Comparison of ENCODE assay signal across 14 cellular contexts in genomic region chr20:17749979-17750721, GRCh38. TPM values are rescaled to one million over a fixed set of nuclear protein-coding genes. Genes with fewer than 3 reads are reported as not detected.
A peak's percentile ranks its signal among the peaks of the same experiment; 100 is the strongest.
DNase-seq lines count a peak whose midpoint lies in the region; ATAC-seq and TF ChIP-seq lines count a peak whose summit lies in the region.
"Had no signal": no experiment of that assay in that cellular context is flagged by ENCODE, and none has a peak within 500 bp of the region (broad histone marks: within the 10 kb centered on the region; RNA-seq: fewer than 3 reads in every experiment).

No MANE protein-coding gene starts in this region.

- H4K20me1 ChIP-seq in neural progenitor cell (ENCODE audit: low read depth) = no peaks in the 10 kb centered on the region

- H3K27me3 ChIP-seq in heart left ventricle (no peaks in the 10 kb centered on the region), neural progenitor cell (no peaks in the 10 kb centered on the region), aorta (ENCODE audit: control insufficient read depth in 1 of 2, insufficient read depth in 2 of 2, low read length in 1 of 2) (no peaks in the 10 kb centered on the region)

- no peak overlapping the region for H3K4me3 ChIP-seq in heart left ventricle
- H3K4me3 ChIP-seq in neural progenitor cell = no peak overlapping the region
- no peak overlapping the region for H3K4me3 ChIP-seq in aorta (ENCODE audit: low read length in 2 of 2)
- H3K4me3 ChIP-seq: thoracic aorta had no signal

- peaks cover 14% of the 10 kb centered on the region for H3K27me3 Mint-ChIP-seq in neural progenitor cell (ENCODE audit: insufficient read depth, low read depth)
- H3K27me3 Mint-ChIP-seq in effector memory CD8-positive, alpha-beta T cell = peaks cover 30 to 52% of the 10 kb centered on the region in 2 donors

- intact Hi-C loops in heart left ventricle (cut with DNase I) (loop anchor here in 4 of 10 donors (2.0 to 10.0 kb wide), 5 partner anchors 65 to 147 kb away; partner anchors contain the start of gene RRBP1 (in 2 of the 4)), aorta (cut with DNase I) (no loop called here)

- H3K4me1 ChIP-seq in heart left ventricle (peaks cover 0 to 19% (median 10%) of the 10 kb centered on the region in 12 donors), neural progenitor cell (no peaks in the 10 kb centered on the region), aorta (ENCODE audit: control insufficient read depth in 1 of 2, insufficient read depth in 2 of 2, low read length in 2 of 2) (no peaks in the 10 kb centered on the region)

- 37 to 64% (median 54%) methylated on average over 12 to 15 of the region's 15 CpGs for WGBS in heart left ventricle, 4 donors
- 65 to 75% methylated on average over 15 of the region's 15 CpGs for WGBS in aorta, 2 donors

- H2AFZ ChIP-seq in neural progenitor cell (replicated peaks) = no peak overlapping the region

- no peak for TF ChIP-seq POLR2A in heart left ventricle (IDR thresholded peaks at IDR 0.05)

- no peaks in the 10 kb centered on the region for H3F3A ChIP-seq in neural progenitor cell (ENCODE audit: low read depth)

- TF ChIP-seq CTCF in heart left ventricle (IDR thresholded peaks at IDR 0.05) = no peak
- no peak for TF ChIP-seq CTCF in neural progenitor cell (IDR thresholded peaks at IDR 0.05)

- no peak overlapping the region for H3K9ac ChIP-seq in neural progenitor cell

- H3K36me3 ChIP-seq in heart left ventricle (no peaks in the 10 kb centered on the region), neural progenitor cell (no peaks in the 10 kb centered on the region), aorta (ENCODE audit: control insufficient read depth in 1 of 2, insufficient read depth in 2 of 2, low read length in 1 of 2) (no peaks in the 10 kb centered on the region)
- H3K36me3 ChIP-seq: thoracic aorta had no signal

- H3K4me2 ChIP-seq in neural progenitor cell = no peak overlapping the region

- H3K36me3 Mint-ChIP-seq in neural progenitor cell = no peaks in the 10 kb centered on the region
- no peaks in the 10 kb centered on the region for H3K36me3 Mint-ChIP-seq in effector memory CD8-positive, alpha-beta T cell (ENCODE audit: insufficient read depth)
- H3K36me3 Mint-ChIP-seq: activated CD4-positive, alpha-beta memory T cell treated with anti-CD3 and anti-CD28 coated beads for 36 hours had no signal

- H3K9me3 ChIP-seq in heart left ventricle (no peaks in the 10 kb centered on the region), neural progenitor cell (ENCODE audit: low read depth) (no peaks in the 10 kb centered on the region), aorta (ENCODE audit: control insufficient read depth, low read length) (no peaks in the 10 kb centered on the region)
- H3K9me3 ChIP-seq: thoracic aorta had no signal

- H3K4me3 Mint-ChIP-seq in neural progenitor cell = no peak overlapping the region
- H3K4me3 Mint-ChIP-seq in effector memory CD8-positive, alpha-beta T cell = no peak overlapping the region
- H3K4me3 Mint-ChIP-seq: activated CD4-positive, alpha-beta memory T cell treated with anti-CD3 and anti-CD28 coated beads for 36 hours had no signal

- H3K27ac Mint-ChIP-seq in neural progenitor cell = no peak overlapping the region
- no peak overlapping the region for H3K27ac Mint-ChIP-seq in effector memory CD8-positive, alpha-beta T cell
- H3K27ac Mint-ChIP-seq: activated CD4-positive, alpha-beta memory T cell treated with anti-CD3 and anti-CD28 coated beads for 36 hours had no signal

- no peaks in the 10 kb centered on the region for H3K9me3 Mint-ChIP-seq in neural progenitor cell
- peaks cover 0 to 2% of the 10 kb centered on the region in 2 donors for H3K9me3 Mint-ChIP-seq in effector memory CD8-positive, alpha-beta T cell
- H3K9me3 Mint-ChIP-seq: activated CD4-positive, alpha-beta memory T cell treated with anti-CD3 and anti-CD28 coated beads for 36 hours had no signal

- ATAC-seq in heart left ventricle (peak; percentile 73 to 97 (median 91)), aorta (ENCODE audit: low FRiP score) (peak; percentile 81)
- no peak for ATAC-seq in effector memory CD8-positive, alpha-beta T cell (replicated peaks)

- peaks cover 14% of the 10 kb centered on the region for H3K4me1 Mint-ChIP-seq in neural progenitor cell
- peaks cover 0 to 3% of the 10 kb centered on the region in 2 donors for H3K4me1 Mint-ChIP-seq in effector memory CD8-positive, alpha-beta T cell (ENCODE audit: low read depth in 2 of 2)

- peak; percentile 39 for DNase-seq in SIG-M5 treated with dmso at 0.1 percent for 504 hours (lab: John Stamatoyannopoulos, UW; ENCODE audit: unreplicated experiment)
- no peak for DNase-seq in SIG-M5 (lab: John Stamatoyannopoulos, UW)
- peak; percentile 79 to 83 (median 81) for DNase-seq in heart left ventricle
- peak; percentile 9 for DNase-seq in neural progenitor cell (ENCODE audit: low spot score)
- peak; percentile 64 to 84 for DNase-seq in aorta
- no peak for DNase-seq in stimulated activated CD4-positive, alpha-beta T cell treated with anti-CD3 and anti-CD28 coated beads, Interleukin-4, amount 100 ng/mL, for 1 hour
- no peak for DNase-seq in stimulated activated naive CD4-positive, alpha-beta T cell treated with Interleukin-2 at 50 U/mL for 16 hours (lab: John Stamatoyannopoulos, UW)
- no peak for DNase-seq in effector memory CD8-positive, alpha-beta T cell
- DNase-seq: activated CD4-positive, alpha-beta memory T cell treated with anti-CD3 and anti-CD28 coated beads for 36 hours had no signal

- no peaks in the 10 kb centered on the region for H3K79me2 ChIP-seq in neural progenitor cell (ENCODE audit: low read depth)

- H3K27ac ChIP-seq in heart left ventricle = peak overlapping the region in 6 of 12 donors; percentile 1 to 54 (median 30)
- H3K27ac ChIP-seq in neural progenitor cell = no peak overlapping the region
- H3K27ac ChIP-seq in aorta (ENCODE audit: low read depth in 1 of 2, low read length in 2 of 2) = no peak overlapping the region
- H3K27ac ChIP-seq: 22Rv1, HL-60, thoracic aorta had no signal

RNA-seq across cellular contexts. Expression of gene BANF2, which starts 50.4 kb away (rescaled TPM):
- total RNA-seq in heart left ventricle (not detected), neural progenitor cell (ENCODE audit: low replicate concordance) (not detected in 2 replicates), aorta (not detected)
- polyA plus RNA-seq in heart left ventricle (not detected), aorta (not detected)
- total RNA-seq: activated CD4-positive, alpha-beta memory T cell treated with anti-CD3 and anti-CD28 coated beads for 36 hours; cerebellum; T-helper 2 cell treated with Interferon-gamma antibody and Interleukin-4, amounts not matched to agents 100 ng/mL and 5 ng/mL, for 36 hours; thoracic aorta had no signal

Comparison
In these comparisons a context has a peak if more than half of its experiments do, and no peak if none do; other contexts are left out.
1. DNase-seq: peak in SIG-M5 treated with dmso at 0.1 percent for 504 hours (single experiment), heart left ventricle (5 of 5), neural progenitor cell (single experiment) and aorta (2 of 2); none in SIG-M5 (single experiment), stimulated activated CD4-positive, alpha-beta T cell treated with anti-CD3 and anti-CD28 coated beads, Interleukin-4, amount 100 ng/mL, for 1 hour (single experiment), stimulated activated naive CD4-positive, alpha-beta T cell treated with Interleukin-2 at 50 U/mL for 16 hours (single experiment) and effector memory CD8-positive, alpha-beta T cell (0 of 3).